1 cellular context compared by ENCODE assay signal in genomic region chr2:64989126-64989981, GRCh38.
TF ChIP-seq lines count a peak whose summit lies in the region.

Gene SLC1A4, plus strand, starts transcription at chr2:64989399. Its CDS starts 245 bp downstream, at chr2:64989644.

TF ChIP-seq in K562, 482 proteins besides CTCF, POLR2A, EP300 and RAD21 (continued from another document and continues in another):
- TF ChIP-seq CEBPZ (IDR thresholded peaks at IDR 0.05; ENCODE audit: borderline replicate concordance, low read depth, low read length) (no peak), L3MBTL2 (IDR thresholded peaks at IDR 0.05) (peak; percentile 35; the same call in 1 of the 2 replicates), BCOR (IDR thresholded peaks at IDR 0.05) (peak; percentile 58), HNRNPK (IDR thresholded peaks at IDR 0.05; ENCODE audit: low read depth, low read length, poor library complexity, severe bottlenecking) (no peak), NR2C1 (IDR thresholded peaks at IDR 0.05) (no peak), NR2C1 (tag; IDR thresholded peaks at IDR 0.05) (no peak), ZBTB5 (IDR thresholded peaks at IDR 0.05) (peak; percentile 86), E2F1 (CRISPR knock-in tag; IDR thresholded peaks at IDR 0.05) (no peak), HMGN3 (IDR thresholded peaks at IDR 0.05; ENCODE audit: borderline replicate concordance, extremely low read depth, insufficient read length, low read depth, low read length) (peak; percentile 52), SMARCC2 (IDR thresholded peaks at IDR 0.05; ENCODE audit: low read depth) (no peak), ZNF239 (CRISPR knock-in tag; IDR thresholded peaks at IDR 0.05) (no peak), ZBTB40 (IDR thresholded peaks at IDR 0.05) (peak; percentile 46; the same call in 1 of the 2 replicates), ZBTB40 (CRISPR knock-in tag; IDR thresholded peaks at IDR 0.05) (0 out of 2 replicates have a peak, but pooled peaks have one; percentile 22), SIN3A (IDR thresholded peaks at IDR 0.05; ENCODE audit: borderline replicate concordance in 2 of 2, control insufficient read depth in 1 of 2, low read depth in 2 of 2, low read length in 2 of 2) (peak in 1 of 2 experiments; percentile 37; a peak in 1 of 4 replicates), NFIX (CRISPR knock-in tag; IDR thresholded peaks at IDR 0.05; ENCODE audit: low read depth) (no peak), RFX7 (CRISPR knock-in tag; IDR thresholded peaks at IDR 0.05) (no peak), ATF3 (IDR thresholded peaks at IDR 0.05) (peak; percentile 91), ATF3 (CRISPR knock-in tag; conservative IDR thresholded peaks at IDR 0.05) (no peak), ZNF133 (CRISPR knock-in tag; IDR thresholded peaks at IDR 0.05) (no peak), ZNF668 (CRISPR knock-in tag; IDR thresholded peaks at IDR 0.05) (no peak), KLF13 (tag; IDR thresholded peaks at IDR 0.05; ENCODE audit: borderline replicate concordance, low read depth) (no peak), TRIM24 (IDR thresholded peaks at IDR 0.05) (0 out of 4 replicates have a peak, but pooled peaks of 1 of the 2 experiments have one; percentile 16), TRIM28 (IDR thresholded peaks at IDR 0.05) (no peak), XRCC5 (IDR thresholded peaks at IDR 0.05; ENCODE audit: low read depth, low read length) (no peak), ZNF707 (CRISPR knock-in tag; conservative IDR thresholded peaks at IDR 0.05) (no peak), PTBP1 (IDR thresholded peaks at IDR 0.05; ENCODE audit: low read depth, low read length) (no peak), PHB (CRISPR knock-in tag; IDR thresholded peaks at IDR 0.05) (0 out of 2 replicates have a peak, but pooled peaks have one; percentile 28)
- TF ChIP-seq, protein P1, sequence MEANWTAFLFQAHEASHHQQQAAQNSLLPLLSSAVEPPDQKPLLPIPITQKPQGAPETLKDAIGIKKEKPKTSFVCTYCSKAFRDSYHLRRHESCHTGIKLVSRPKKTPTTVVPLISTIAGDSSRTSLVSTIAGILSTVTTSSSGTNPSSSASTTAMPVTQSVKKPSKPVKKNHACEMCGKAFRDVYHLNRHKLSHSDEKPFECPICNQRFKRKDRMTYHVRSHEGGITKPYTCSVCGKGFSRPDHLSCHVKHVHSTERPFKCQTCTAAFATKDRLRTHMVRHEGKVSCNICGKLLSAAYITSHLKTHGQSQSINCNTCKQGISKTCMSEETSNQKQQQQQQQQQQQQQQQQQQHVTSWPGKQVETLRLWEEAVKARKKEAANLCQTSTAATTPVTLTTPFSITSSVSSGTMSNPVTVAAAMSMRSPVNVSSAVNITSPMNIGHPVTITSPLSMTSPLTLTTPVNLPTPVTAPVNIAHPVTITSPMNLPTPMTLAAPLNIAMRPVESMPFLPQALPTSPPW (CRISPR knock-in tag; IDR thresholded peaks at IDR 0.05): peak; percentile 72
- TF ChIP-seq, protein P2, sequence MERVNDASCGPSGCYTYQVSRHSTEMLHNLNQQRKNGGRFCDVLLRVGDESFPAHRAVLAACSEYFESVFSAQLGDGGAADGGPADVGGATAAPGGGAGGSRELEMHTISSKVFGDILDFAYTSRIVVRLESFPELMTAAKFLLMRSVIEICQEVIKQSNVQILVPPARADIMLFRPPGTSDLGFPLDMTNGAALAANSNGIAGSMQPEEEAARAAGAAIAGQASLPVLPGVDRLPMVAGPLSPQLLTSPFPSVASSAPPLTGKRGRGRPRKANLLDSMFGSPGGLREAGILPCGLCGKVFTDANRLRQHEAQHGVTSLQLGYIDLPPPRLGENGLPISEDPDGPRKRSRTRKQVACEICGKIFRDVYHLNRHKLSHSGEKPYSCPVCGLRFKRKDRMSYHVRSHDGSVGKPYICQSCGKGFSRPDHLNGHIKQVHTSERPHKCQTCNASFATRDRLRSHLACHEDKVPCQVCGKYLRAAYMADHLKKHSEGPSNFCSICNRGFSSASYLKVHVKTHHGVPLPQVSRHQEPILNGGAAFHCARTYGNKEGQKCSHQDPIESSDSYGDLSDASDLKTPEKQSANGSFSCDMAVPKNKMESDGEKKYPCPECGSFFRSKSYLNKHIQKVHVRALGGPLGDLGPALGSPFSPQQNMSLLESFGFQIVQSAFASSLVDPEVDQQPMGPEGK (CRISPR knock-in tag; IDR thresholded peaks at IDR 0.05; ENCODE audit: borderline replicate concordance): no peak
- TF ChIP-seq, protein P3, sequence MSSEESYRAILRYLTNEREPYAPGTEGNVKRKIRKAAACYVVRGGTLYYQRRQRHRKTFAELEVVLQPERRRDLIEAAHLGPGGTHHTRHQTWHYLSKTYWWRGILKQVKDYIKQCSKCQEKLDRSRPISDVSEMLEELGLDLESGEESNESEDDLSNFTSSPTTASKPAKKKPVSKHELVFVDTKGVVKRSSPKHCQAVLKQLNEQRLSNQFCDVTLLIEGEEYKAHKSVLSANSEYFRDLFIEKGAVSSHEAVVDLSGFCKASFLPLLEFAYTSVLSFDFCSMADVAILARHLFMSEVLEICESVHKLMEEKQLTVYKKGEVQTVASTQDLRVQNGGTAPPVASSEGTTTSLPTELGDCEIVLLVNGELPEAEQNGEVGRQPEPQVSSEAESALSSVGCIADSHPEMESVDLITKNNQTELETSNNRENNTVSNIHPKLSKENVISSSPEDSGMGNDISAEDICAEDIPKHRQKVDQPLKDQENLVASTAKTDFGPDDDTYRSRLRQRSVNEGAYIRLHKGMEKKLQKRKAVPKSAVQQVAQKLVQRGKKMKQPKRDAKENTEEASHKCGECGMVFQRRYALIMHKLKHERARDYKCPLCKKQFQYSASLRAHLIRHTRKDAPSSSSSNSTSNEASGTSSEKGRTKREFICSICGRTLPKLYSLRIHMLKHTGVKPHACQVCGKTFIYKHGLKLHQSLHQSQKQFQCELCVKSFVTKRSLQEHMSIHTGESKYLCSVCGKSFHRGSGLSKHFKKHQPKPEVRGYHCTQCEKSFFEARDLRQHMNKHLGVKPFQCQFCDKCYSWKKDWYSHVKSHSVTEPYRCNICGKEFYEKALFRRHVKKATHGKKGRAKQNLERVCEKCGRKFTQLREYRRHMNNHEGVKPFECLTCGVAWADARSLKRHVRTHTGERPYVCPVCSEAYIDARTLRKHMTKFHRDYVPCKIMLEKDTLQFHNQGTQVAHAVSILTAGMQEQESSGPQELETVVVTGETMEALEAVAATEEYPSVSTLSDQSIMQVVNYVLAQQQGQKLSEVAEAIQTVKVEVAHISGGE (CRISPR knock-in tag; IDR thresholded peaks at IDR 0.05): no peak
